Comparison of ENCODE assay signal across 8 cellular contexts in genomic region chr1:236096660-236097482, GRCh38. TPM values are rescaled to one million over a fixed set of nuclear protein-coding genes. Genes with fewer than 3 reads are reported as not detected.
DNase-seq lines count a peak whose midpoint lies in the region; ATAC-seq, FAIRE-seq and TF ChIP-seq lines count a peak whose summit lies in the region.
"Not testable (repeated sequence)": the region's sequence is repeated elsewhere in the genome, so short reads cannot be mapped to it uniquely, and the experiment has no call there.

No MANE protein-coding gene starts in this region.

- H3K4me1 Mint-ChIP-seq in T-cell; activated T-helper 17 cell treated with anti-CD3 and anti-CD28 coated beads, Interleukin-2, amount 50 U/mL, for 72 hours: not testable (repeated sequence)

- H3K79me2 ChIP-seq in HepG2 (ENCODE audit: insufficient read depth, low read length), result not testable (repeated sequence)

- CTCF ChIA-PET in T-cell (lab: Charles Lee); HepG2 (lab: Yijun Ruan, JAX; ENCODE audit: low intra/inter-chr PET ratio, low total read pairs): not testable (repeated sequence)

- H3K36me3 ChIP-seq in MG63; HepG2 (replicated peaks in 1 of 2; ENCODE audit: control insufficient read depth in 1 of 2, insufficient read depth in 2 of 2, low read length in 2 of 2); spleen; tibial artery: not testable (repeated sequence)

- 43% methylated on average over 15 of the region's 15 CpGs for WGBS in HepG2 (ENCODE audit: low lambda C conversion rate)
- 62 to 75% (median 67%) methylated on average over 15 of the region's 15 CpGs for WGBS in spleen, 5 donors

- peak overlapping the region; percentile 4 for H3K4me2 ChIP-seq in HepG2 (ENCODE audit: low read depth, low read length)

- peak; percentile 15 to 53; a peak in 2 of 4 replicates for TF ChIP-seq POLR2A in HepG2 (IDR thresholded peaks at IDR 0.05; ENCODE audit: insufficient read depth in 1 of 2, low read depth in 2 of 2, low read length in 2 of 2)
- TF ChIP-seq POLR2A in spleen (IDR thresholded peaks at IDR 0.05), result not testable (repeated sequence)

- TF ChIP-seq EP300 in HepG2 (IDR thresholded peaks at IDR 0.05; ENCODE audit: low read depth in 2 of 2, low read length in 2 of 2) (peak; percentile 29 to 60; a peak in 2 of 4 replicates), HepG2 (CRISPR knock-in tag; IDR thresholded peaks at IDR 0.05; ENCODE audit: borderline replicate concordance) (peak; percentile 56; the same call in 1 of the 2 replicates)

- TF ChIP-seq CTCF in HepG2 (CRISPR knock-in tag; IDR thresholded peaks at IDR 0.05); spleen (IDR thresholded peaks at IDR 0.05 in 8 of 11, conservative IDR thresholded peaks at IDR 0.05 in 3 of 11); tibial artery (IDR thresholded peaks at IDR 0.05): not testable (repeated sequence)

- BruUV-seq in HepG2 (replicated peaks; lab: Mats Ljungman, UMichigan), result TSS peak; percentile 89

- TF ChIP-seq RAD21 in HepG2 (CRISPR knock-in tag; IDR thresholded peaks at IDR 0.05), result not testable (repeated sequence)

- peak overlapping the region; percentile 67 to 78 for H3K27ac Mint-ChIP-seq in T-cell
- peak overlapping the region; percentile 95 for H3K27ac Mint-ChIP-seq in activated T-helper 17 cell treated with anti-CD3 and anti-CD28 coated beads, Interleukin-2, amount 50 U/mL, for 72 hours

- H3K9me3 ChIP-seq in MG63 (peaks cover 27% of the 10 kb centered on the region), HepG2 (ENCODE audit: low read length) (peaks cover 10% of the 10 kb centered on the region; the same call in 1 of the 2 replicates), spleen (peaks cover 0 to 16% (median 0%) of the 10 kb centered on the region in 8 donors), tibial artery (peaks cover 0 to 11% (median 3%) of the 10 kb centered on the region in 3 donors)

- not testable (repeated sequence) for H3K36me3 Mint-ChIP-seq in T-cell
- peaks cover 18% of the 10 kb centered on the region for H3K36me3 Mint-ChIP-seq in activated T-helper 17 cell treated with anti-CD3 and anti-CD28 coated beads, Interleukin-2, amount 50 U/mL, for 72 hours (ENCODE audit: low read depth)

- peaks cover 11 to 19% of the 10 kb centered on the region in 2 donors for H3K27me3 Mint-ChIP-seq in T-cell
- not testable (repeated sequence) for H3K27me3 Mint-ChIP-seq in activated T-helper 17 cell treated with anti-CD3 and anti-CD28 coated beads, Interleukin-2, amount 50 U/mL, for 72 hours

- not testable (repeated sequence) for FAIRE-seq in HepG2 (lab: Jason Lieb, UNC)

- H3K27me3 ChIP-seq in MG63; HepG2 (ENCODE audit: control insufficient read depth in 1 of 2, insufficient read depth in 2 of 2, low read length in 2 of 2): not testable (repeated sequence)
- peaks cover 0 to 30% (median 0%) of the 10 kb centered on the region in 7 donors for H3K27me3 ChIP-seq in spleen (replicated peaks in 1 of 7)
- H3K27me3 ChIP-seq in tibial artery, result peaks cover 0 to 22% of the 10 kb centered on the region in 2 donors

- in situ Hi-C loops in HepG2 (cut with HindIII; ENCODE audit: extremely low pct_ligation_motif_present, low pct_unique_long_range_greater_than_20kb), result not testable (repeated sequence)

- peak; percentile 78 for DNase-seq in MG63
- DNase-seq in T-cell, result peak; percentile 15 to 90 (median 64)
- peak; percentile 65 for DNase-seq in effector CD4-positive, alpha-beta T cell
- peak; percentile 94 for DNase-seq in HepG2 (ENCODE audit: low spot score)
- peak; percentile 80 for DNase-seq in spleen
- DNase-seq in tibial artery, result peak; percentile 84 to 94

- peaks cover 26% of the 10 kb centered on the region for H3K4me1 ChIP-seq in HepG2 (ENCODE audit: insufficient read depth, low read length)
- not testable (repeated sequence) for H3K4me1 ChIP-seq in spleen, tibial artery

- POLR2A ChIA-PET in T-cell (lab: Charles Lee); HepG2 (lab: Yijun Ruan, JAX): not testable (repeated sequence)

- H3K4me3 Mint-ChIP-seq in T-cell, result not testable (repeated sequence)
- peak overlapping the region; percentile 21 for H3K4me3 Mint-ChIP-seq in activated T-helper 17 cell treated with anti-CD3 and anti-CD28 coated beads, Interleukin-2, amount 50 U/mL, for 72 hours

- peak overlapping the region; percentile 29 for H3K9ac ChIP-seq in HepG2 (ENCODE audit: insufficient read depth, low read depth, low read length)

- H4K20me1 ChIP-seq in HepG2 (ENCODE audit: insufficient read depth, low read length), result not testable (repeated sequence)

- not testable (repeated sequence) for H3K9me3 Mint-ChIP-seq in T-cell; activated T-helper 17 cell treated with anti-CD3 and anti-CD28 coated beads, Interleukin-2, amount 50 U/mL, for 72 hours

- not testable (repeated sequence) for H2AFZ ChIP-seq in HepG2 (ENCODE audit: low read length)

- ATAC-seq in GM19023 (IDR thresholded peaks at IDR 0.05; ENCODE audit: unreplicated experiment) (peak; percentile 99), T-cell (replicated peaks in 1 of 4) (peak in 2 of 4 experiments; percentile 27 to 31), HepG2 (peak; percentile 72)
- ATAC-seq in activated T-helper 17 cell treated with anti-CD3 and anti-CD28 coated beads, Interleukin-2, amount 50 U/mL, for 72 hours (replicated peaks), result peak; percentile 28

- intact Hi-C loops in HepG2 (cut with micrococcal nuclease; ENCODE audit: unreplicated experiment); spleen (cut with DNase I; ENCODE audit: low total_unique reads); tibial artery (cut with DNase I; ENCODE audit: low total_unique reads): not testable (repeated sequence)

- not testable (repeated sequence) for H3K4me3 ChIP-seq in MG63, spleen, tibial artery
- H3K4me3 ChIP-seq in HepG2 (replicated peaks in 1 of 3; ENCODE audit: insufficient read depth in 1 of 3, low read depth in 2 of 3, low read length in 3 of 3), result peak overlapping the region in 1 of 3 experiments; percentile 2; a peak in 1 of 6 replicates

- peak overlapping the region; percentile 42 for H3K27ac ChIP-seq in HepG2 (ENCODE audit: extremely low read length, insufficient read depth, low read length)
- not testable (repeated sequence) for H3K27ac ChIP-seq in spleen
- H3K27ac ChIP-seq in tibial artery, result peak overlapping the region in 1 of 2 donors; percentile 25

RNA-seq across cellular contexts. Expression of gene NID1, which starts 32.0 kb away (rescaled TPM):
- total RNA-seq in MG63 (2014; rRNA removed; shearing (Covaris generic); ENCODE audit: low replicate concordance), result 10.8 and 14.4 TPM in 2 replicates
- total RNA-seq in T-cell, result under 1 TPM in 4 of 5 donors, not detected in 1; 0.05 to 0.50 (median 0.34) TPM
- total RNA-seq in activated T-helper 17 cell treated with anti-CD3 and anti-CD28 coated beads, Interleukin-2, amount 50 U/mL, for 72 hours, result under 1 TPM; 0.05 to 0.09 TPM
- 29.3 and 50.2 TPM in 2 replicates for total RNA-seq in HepG2 (2016; rRNA removed; fragmentation: Illumina TruSeq; extraction: Trizol)
- total RNA-seq in HepG2 (2016; cell fraction: cytosol; rRNA removed; fragmentation: Illumina TruSeq; extraction: Trizol; ENCODE audit: low read depth), result 5.0 and 5.1 TPM in 2 replicates
- 22.1 and 49.8 TPM in 2 replicates for total RNA-seq in HepG2 (2016; cell fraction: insoluble cytoplasmic fraction; rRNA removed; fragmentation: Illumina TruSeq; extraction: Trizol)
- 10.8 and 12.4 TPM in 2 replicates for total RNA-seq in HepG2 (2016; cell fraction: membrane; rRNA removed; fragmentation: Illumina TruSeq; extraction: Trizol)
- total RNA-seq in HepG2 (2016; cell fraction: nucleus; rRNA removed; fragmentation: Illumina TruSeq; extraction: Trizol), result 68.9 and 87.3 TPM in 2 replicates
- polyA plus RNA-seq in HepG2 (2011; rRNA removed), result 56.1 and 77.2 TPM in 2 replicates
- 45.0 and 56.5 TPM in 2 replicates for polyA plus RNA-seq in HepG2 (2011; cell fraction: cytosol; rRNA removed)
- 102 and 105 TPM in 2 replicates for polyA plus RNA-seq in HepG2 (2011; cell fraction: nucleus; rRNA removed)
- 122 and 152 TPM in 2 replicates for polyA plus RNA-seq in HepG2 (2012)
- polyA plus RNA-seq in HepG2 (2016; cell fraction: cytosol; fragmentation: Illumina TruSeq; extraction: Trizol; ENCODE audit: low read depth), result 2.7 and 3.2 TPM in 2 replicates
- polyA plus RNA-seq in HepG2 (2016; cell fraction: insoluble cytoplasmic fraction; fragmentation: Illumina TruSeq; extraction: Trizol; ENCODE audit: low read depth), result 25.6 and 37.4 TPM in 2 replicates
- polyA plus RNA-seq in HepG2 (2016; cell fraction: membrane; fragmentation: Illumina TruSeq; extraction: Trizol; ENCODE audit: low read depth), result 7.7 and 9.8 TPM in 2 replicates
- polyA plus RNA-seq in HepG2 (2016; cell fraction: nucleus; fragmentation: Illumina TruSeq; extraction: Trizol; ENCODE audit: insufficient read depth, low read depth), result 108 and 114 TPM in 2 replicates
- 173 TPM in 1 of 2 replicates, not detected in the other for polyA minus RNA-seq in HepG2 (2011; rRNA and poly(A)+ RNA removed; ENCODE audit: low replicate concordance)
- 109 and 121 TPM in 2 replicates for polyA minus RNA-seq in HepG2 (2011; cell fraction: cytosol; rRNA and poly(A)+ RNA removed)
- 60.0 and 68.8 TPM in 2 replicates for polyA minus RNA-seq in HepG2 (2011; cell fraction: nucleus; rRNA and poly(A)+ RNA removed)
- 100 to 1,000 TPM in 5 of 7 donors, 10 to 100 TPM in 2; 48.1 to 178 (median 101) TPM for total RNA-seq in spleen
- 10 to 100 TPM in 2 of 3 donors, 1 to 10 TPM in 1; 6.8 to 13.3 (median 12.9) TPM for polyA plus RNA-seq in spleen

RNA-seq across cellular contexts. Expression of gene GPR137B, which starts 45.5 kb away (rescaled TPM):
- total RNA-seq in MG63 (2014; rRNA removed; shearing (Covaris generic); ENCODE audit: low replicate concordance), result 1.3 and 4.0 TPM in 2 replicates
- total RNA-seq in T-cell (10 to 100 TPM; 11.2 to 16.1 (median 12.2) TPM), HepG2 (2016; rRNA removed; fragmentation: Illumina TruSeq; extraction: Trizol) (0.27 and 0.31 TPM in 2 replicates), spleen (10 to 100 TPM; 27.9 to 54.8 (median 41.0) TPM)
- 10 to 100 TPM in 1 of 2 donors, 1 to 10 TPM in 1; 5.1 to 10.1 TPM for total RNA-seq in activated T-helper 17 cell treated with anti-CD3 and anti-CD28 coated beads, Interleukin-2, amount 50 U/mL, for 72 hours
- 0.35 and 0.40 TPM in 2 replicates for total RNA-seq in HepG2 (2016; cell fraction: cytosol; rRNA removed; fragmentation: Illumina TruSeq; extraction: Trizol; ENCODE audit: low read depth)
- 0.31 and 0.45 TPM in 2 replicates for total RNA-seq in HepG2 (2016; cell fraction: insoluble cytoplasmic fraction; rRNA removed; fragmentation: Illumina TruSeq; extraction: Trizol)
- 0.31 and 0.37 TPM in 2 replicates for total RNA-seq in HepG2 (2016; cell fraction: membrane; rRNA removed; fragmentation: Illumina TruSeq; extraction: Trizol)
- total RNA-seq in HepG2 (2016; cell fraction: nucleus; rRNA removed; fragmentation: Illumina TruSeq; extraction: Trizol), result 0.34 and 0.59 TPM in 2 replicates
- polyA plus RNA-seq in HepG2 (2011; rRNA removed) (0.41 and 0.59 TPM in 2 replicates), spleen (1 to 10 TPM; 5.2 to 9.3 (median 7.2) TPM)
- polyA plus RNA-seq in HepG2 (2011; cell fraction: cytosol; rRNA removed), result 0.32 and 0.50 TPM in 2 replicates
- 0.72 and 0.85 TPM in 2 replicates for polyA plus RNA-seq in HepG2 (2011; cell fraction: nucleus; rRNA removed)
- polyA plus RNA-seq in HepG2 (2012), result 0.47 and 1.5 TPM in 2 replicates
- polyA plus RNA-seq in HepG2 (2016; cell fraction: cytosol; fragmentation: Illumina TruSeq; extraction: Trizol; ENCODE audit: low read depth), result 0.21 and 0.23 TPM in 2 replicates
- polyA plus RNA-seq in HepG2 (2016; cell fraction: insoluble cytoplasmic fraction; fragmentation: Illumina TruSeq; extraction: Trizol; ENCODE audit: low read depth), result 0.35 and 0.58 TPM in 2 replicates
- polyA plus RNA-seq in HepG2 (2016; cell fraction: membrane; fragmentation: Illumina TruSeq; extraction: Trizol; ENCODE audit: low read depth), result 0.40 and 0.45 TPM in 2 replicates
- polyA plus RNA-seq in HepG2 (2016; cell fraction: nucleus; fragmentation: Illumina TruSeq; extraction: Trizol; ENCODE audit: insufficient read depth, low read depth), result 0.70 and 0.75 TPM in 2 replicates
- 0.10 and 0.21 TPM in 2 replicates for polyA minus RNA-seq in HepG2 (2011; rRNA and poly(A)+ RNA removed; ENCODE audit: low replicate concordance)
- not detected in 2 replicates for polyA minus RNA-seq in HepG2 (2011; cell fraction: cytosol; rRNA and poly(A)+ RNA removed)
- polyA minus RNA-seq in HepG2 (2011; cell fraction: nucleus; rRNA and poly(A)+ RNA removed), result 0.52 and 1.2 TPM in 2 replicates
